ENCODE assay signal across 1 cellular context in the genomic region with DNA sequence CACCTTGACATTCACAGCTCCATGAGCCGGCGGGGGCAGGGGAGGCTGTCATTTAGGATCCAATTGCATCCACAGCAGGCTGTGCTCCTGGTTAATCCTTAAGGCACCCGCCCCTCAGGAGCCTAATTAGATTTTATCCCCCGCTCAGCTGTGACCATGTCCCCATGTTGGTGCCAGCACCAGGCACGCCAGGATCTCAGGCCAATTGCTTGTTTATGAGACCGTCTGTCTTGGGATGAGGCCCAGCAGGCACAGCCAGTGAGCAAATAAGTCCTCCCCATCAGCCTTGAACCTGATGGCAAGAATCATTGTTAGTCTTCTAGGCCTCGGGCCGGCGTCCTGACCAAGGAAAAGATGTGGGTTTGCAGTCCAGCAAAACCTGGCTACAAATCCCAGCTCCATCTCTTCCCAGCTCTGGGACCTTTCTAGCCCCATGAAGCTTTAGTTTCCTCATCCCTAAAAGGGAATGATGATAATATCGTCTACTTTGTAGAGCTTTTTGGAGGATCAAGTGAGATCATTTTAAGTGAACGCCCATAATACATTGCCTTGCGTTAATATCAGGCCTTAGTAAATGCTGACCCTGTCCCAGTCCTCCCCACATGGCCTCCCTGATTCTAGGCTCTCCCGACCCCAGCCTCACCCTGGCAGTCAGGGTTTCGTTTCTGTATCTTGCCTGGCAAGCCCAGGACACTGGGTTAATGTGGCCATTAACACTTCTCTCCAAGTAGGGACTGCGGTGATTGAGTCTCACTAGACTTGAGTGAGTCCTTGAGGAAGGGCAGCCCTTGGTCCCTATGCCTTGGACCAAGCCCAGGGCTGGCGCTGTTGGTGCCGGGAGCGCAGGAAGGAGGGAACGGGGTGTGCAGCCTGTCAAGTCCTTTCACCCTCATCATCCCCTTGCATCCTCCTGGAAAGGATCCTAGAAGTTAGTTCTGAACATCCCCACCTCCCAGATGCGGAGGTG.
TF ChIP-seq lines count a peak whose summit lies in the region.

No MANE protein-coding gene starts in this region.

TF ChIP-seq in GM23338, 12 proteins besides CTCF, POLR2A, EP300 and RAD21 (continued from another document):
- TF ChIP-seq, protein P1, sequence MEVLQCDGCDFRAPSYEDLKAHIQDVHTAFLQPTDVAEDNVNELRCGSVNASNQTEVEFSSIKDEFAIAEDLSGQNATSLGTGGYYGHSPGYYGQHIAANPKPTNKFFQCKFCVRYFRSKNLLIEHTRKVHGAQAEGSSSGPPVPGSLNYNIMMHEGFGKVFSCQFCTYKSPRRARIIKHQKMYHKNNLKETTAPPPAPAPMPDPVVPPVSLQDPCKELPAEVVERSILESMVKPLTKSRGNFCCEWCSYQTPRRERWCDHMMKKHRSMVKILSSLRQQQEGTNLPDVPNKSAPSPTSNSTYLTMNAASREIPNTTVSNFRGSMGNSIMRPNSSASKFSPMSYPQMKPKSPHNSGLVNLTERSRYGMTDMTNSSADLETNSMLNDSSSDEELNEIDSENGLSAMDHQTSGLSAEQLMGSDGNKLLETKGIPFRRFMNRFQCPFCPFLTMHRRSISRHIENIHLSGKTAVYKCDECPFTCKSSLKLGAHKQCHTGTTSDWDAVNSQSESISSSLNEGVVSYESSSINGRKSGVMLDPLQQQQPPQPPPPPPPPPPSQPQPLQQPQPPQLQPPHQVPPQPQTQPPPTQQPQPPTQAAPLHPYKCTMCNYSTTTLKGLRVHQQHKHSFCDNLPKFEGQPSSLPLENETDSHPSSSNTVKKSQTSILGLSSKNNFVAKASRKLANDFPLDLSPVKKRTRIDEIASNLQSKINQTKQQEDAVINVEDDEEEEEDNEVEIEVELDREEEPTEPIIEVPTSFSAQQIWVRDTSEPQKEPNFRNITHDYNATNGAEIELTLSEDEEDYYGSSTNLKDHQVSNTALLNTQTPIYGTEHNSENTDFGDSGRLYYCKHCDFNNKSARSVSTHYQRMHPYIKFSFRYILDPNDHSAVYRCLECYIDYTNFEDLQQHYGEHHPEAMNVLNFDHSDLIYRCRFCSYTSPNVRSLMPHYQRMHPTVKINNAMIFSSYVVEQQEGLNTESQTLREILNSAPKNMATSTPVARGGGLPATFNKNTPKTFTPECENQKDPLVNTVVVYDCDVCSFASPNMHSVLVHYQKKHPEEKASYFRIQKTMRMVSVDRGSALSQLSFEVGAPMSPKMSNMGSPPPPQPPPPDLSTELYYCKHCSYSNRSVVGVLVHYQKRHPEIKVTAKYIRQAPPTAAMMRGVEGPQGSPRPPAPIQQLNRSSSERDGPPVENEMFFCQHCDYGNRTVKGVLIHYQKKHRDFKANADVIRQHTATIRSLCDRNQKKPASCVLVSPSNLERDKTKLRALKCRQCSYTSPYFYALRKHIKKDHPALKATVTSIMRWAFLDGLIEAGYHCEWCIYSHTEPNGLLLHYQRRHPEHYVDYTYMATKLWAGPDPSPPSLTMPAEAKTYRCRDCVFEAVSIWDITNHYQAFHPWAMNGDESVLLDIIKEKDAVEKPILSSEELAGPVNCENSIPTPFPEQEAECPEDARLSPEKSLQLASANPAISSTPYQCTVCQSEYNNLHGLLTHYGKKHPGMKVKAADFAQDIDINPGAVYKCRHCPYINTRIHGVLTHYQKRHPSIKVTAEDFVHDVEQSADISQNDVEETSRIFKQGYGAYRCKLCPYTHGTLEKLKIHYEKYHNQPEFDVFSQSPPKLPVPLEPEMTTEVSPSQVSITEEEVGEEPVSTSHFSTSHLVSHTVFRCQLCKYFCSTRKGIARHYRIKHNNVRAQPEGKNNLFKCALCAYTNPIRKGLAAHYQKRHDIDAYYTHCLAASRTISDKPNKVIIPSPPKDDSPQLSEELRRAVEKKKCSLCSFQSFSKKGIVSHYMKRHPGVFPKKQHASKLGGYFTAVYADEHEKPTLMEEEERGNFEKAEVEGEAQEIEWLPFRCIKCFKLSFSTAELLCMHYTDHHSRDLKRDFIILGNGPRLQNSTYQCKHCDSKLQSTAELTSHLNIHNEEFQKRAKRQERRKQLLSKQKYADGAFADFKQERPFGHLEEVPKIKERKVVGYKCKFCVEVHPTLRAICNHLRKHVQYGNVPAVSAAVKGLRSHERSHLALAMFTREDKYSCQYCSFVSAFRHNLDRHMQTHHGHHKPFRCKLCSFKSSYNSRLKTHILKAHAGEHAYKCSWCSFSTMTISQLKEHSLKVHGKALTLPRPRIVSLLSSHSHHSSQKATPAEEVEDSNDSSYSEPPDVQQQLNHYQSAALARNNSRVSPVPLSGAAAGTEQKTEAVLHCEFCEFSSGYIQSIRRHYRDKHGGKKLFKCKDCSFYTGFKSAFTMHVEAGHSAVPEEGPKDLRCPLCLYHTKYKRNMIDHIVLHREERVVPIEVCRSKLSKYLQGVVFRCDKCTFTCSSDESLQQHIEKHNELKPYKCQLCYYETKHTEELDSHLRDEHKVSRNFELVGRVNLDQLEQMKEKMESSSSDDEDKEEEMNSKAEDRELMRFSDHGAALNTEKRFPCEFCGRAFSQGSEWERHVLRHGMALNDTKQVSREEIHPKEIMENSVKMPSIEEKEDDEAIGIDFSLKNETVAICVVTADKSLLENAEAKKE (CRISPR knock-in tag; IDR thresholded peaks at IDR 0.05), result no peak
- no peak for TF ChIP-seq CREB1 (CRISPR knock-in tag; IDR thresholded peaks at IDR 0.05; ENCODE audit: low read depth)
- no peak for TF ChIP-seq STAT1 (IDR thresholded peaks at IDR 0.05; ENCODE audit: unreplicated experiment)
- no peak for TF ChIP-seq JUNB (IDR thresholded peaks at IDR 0.05; ENCODE audit: unreplicated experiment)
- no peak for TF ChIP-seq ZNF114 (CRISPR knock-in tag; IDR thresholded peaks at IDR 0.05)
- TF ChIP-seq ETS1 (IDR thresholded peaks at IDR 0.05), result no peak
- no peak for TF ChIP-seq ZNF331 (CRISPR knock-in tag; IDR thresholded peaks at IDR 0.05; ENCODE audit: low read depth)
- TF ChIP-seq EZH2phosphoT487 (IDR thresholded peaks at IDR 0.05; ENCODE audit: unreplicated experiment), result no peak
- no peak for TF ChIP-seq REST (IDR thresholded peaks at IDR 0.05; ENCODE audit: unreplicated experiment)
- no peak for TF ChIP-seq EZH2 (IDR thresholded peaks at IDR 0.05; ENCODE audit: low read depth, unreplicated experiment)
- TF ChIP-seq NANOG (IDR thresholded peaks at IDR 0.05; ENCODE audit: borderline replicate concordance), result no peak
